8 cellular contexts compared by ENCODE assay signal in the genomic region with DNA sequence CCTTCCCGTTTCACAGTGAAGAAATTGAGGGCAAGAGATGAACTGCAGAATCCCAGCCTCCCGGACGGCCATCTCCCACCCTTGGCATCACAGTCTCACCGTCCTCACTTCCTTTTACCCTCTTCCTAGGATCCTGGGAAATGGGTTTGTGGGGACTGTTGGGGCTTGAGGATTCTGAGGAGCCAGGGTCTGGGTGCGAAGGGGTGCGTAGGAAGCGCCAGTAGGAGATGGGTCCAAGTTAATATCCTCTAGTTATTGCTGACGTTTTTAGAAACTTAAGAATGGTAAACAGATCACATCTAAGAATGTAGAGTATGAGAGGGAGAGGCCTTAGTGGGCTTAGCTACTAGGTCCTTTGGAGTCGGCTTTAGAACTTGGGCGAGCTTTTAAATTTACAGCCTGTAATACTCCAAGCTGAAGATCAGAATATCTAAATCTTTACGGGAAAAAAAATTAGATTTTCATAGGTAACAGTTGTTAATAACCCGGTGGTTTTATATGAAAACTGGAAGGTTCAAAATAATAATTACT. TPM values are rescaled to one million over a fixed set of nuclear protein-coding genes. Genes with fewer than 3 reads are reported as not detected.
A peak's percentile ranks its signal among the peaks of the same experiment; 100 is the strongest.
DNase-seq lines count a peak whose midpoint lies in the region; ATAC-seq and TF ChIP-seq lines count a peak whose summit lies in the region.

No MANE protein-coding gene starts in this region.

- H3K4me3 ChIP-seq in GM06990 (replicated peaks; ENCODE audit: low read depth, low read length), result peak overlapping the region; percentile 88
- H3K4me3 ChIP-seq in HL-60 (replicated peaks; ENCODE audit: insufficient read depth, low read length), result peak overlapping the region; percentile 99
- H3K4me3 ChIP-seq in body of pancreas, result peak overlapping the region; percentile 39 to 78
- H3K4me3 ChIP-seq in vagina, result peak overlapping the region; percentile 81 to 83

- intact Hi-C loops in body of pancreas (cut with DNase I), result no loop called here
- intact Hi-C loops in vagina (cut with DNase I), result no loop called here

- H3K4me1 ChIP-seq in body of pancreas, result peaks cover 37% of the 10 kb centered on the region
- H3K4me1 ChIP-seq in vagina, result peaks cover 45% of the 10 kb centered on the region

- H3K36me3 ChIP-seq in GM06990 (ENCODE audit: control insufficient read depth, insufficient read depth, low read length) (no peaks in the 10 kb centered on the region), body of pancreas (replicated peaks in 1 of 2; ENCODE audit: insufficient read depth in 1 of 2, low read depth in 2 of 2) (no peaks in the 10 kb centered on the region), vagina (peaks cover 0 to 3% of the 10 kb centered on the region in 2 donors)

- ATAC-seq in body of pancreas, result no peak

- TF ChIP-seq CTCF in GM06990 (IDR thresholded peaks at IDR 0.05; ENCODE audit: insufficient read depth, low read length, poor library complexity, severe bottlenecking) (no peak), HL-60 (IDR thresholded peaks at IDR 0.05; ENCODE audit: insufficient read depth, low read length) (no peak), body of pancreas (IDR thresholded peaks at IDR 0.05) (no peak), vagina (IDR thresholded peaks at IDR 0.05) (no peak)

- WGBS in body of pancreas, 2 donors, result 8 to 10% methylated on average over 12 of the region's 12 CpGs

- no peaks in the 10 kb centered on the region for H3K27me3 ChIP-seq in GM06990 (replicated peaks; ENCODE audit: control insufficient read depth, insufficient read depth, low read length)
- no peaks in the 10 kb centered on the region for H3K27me3 ChIP-seq in HL-60 (ENCODE audit: insufficient read depth, poor library complexity, severe bottlenecking)
- H3K27me3 ChIP-seq in body of pancreas, result no peaks in the 10 kb centered on the region
- no peaks in the 10 kb centered on the region for H3K27me3 ChIP-seq in vagina

- TF ChIP-seq POLR2A in body of pancreas (IDR thresholded peaks at IDR 0.05) (no peak), vagina (IDR thresholded peaks at IDR 0.05) (no peak)

- H3K27ac ChIP-seq in HL-60 (replicated peaks), result peak overlapping the region; percentile 80
- peak overlapping the region in 3 of 4 donors; percentile 64 to 89 (median 88) for H3K27ac ChIP-seq in body of pancreas
- peak overlapping the region; percentile 74 for H3K27ac ChIP-seq in vagina

- DNase-seq in GM06990 (ENCODE audit: extremely low read depth, insufficient read length) (no peak), HL-60 (ENCODE audit: low read depth in 1 of 2, low spot score in 1 of 2) (peak in 1 of 2 experiments; percentile 17), body of pancreas (no peak), medulla oblongata (ENCODE audit: extremely low spot score) (peak; percentile 13), vagina (ENCODE audit: extremely low spot score in 2 of 2) (no peak), DMS 273 (lab: John Stamatoyannopoulos, UW; ENCODE audit: unreplicated experiment) (no peak), SKM-1 (lab: John Stamatoyannopoulos, UW; ENCODE audit: unreplicated experiment) (no peak), HPDE6-E6E7 (ENCODE audit: extremely low spot score) (no peak)

- H3K9me3 ChIP-seq in body of pancreas, result no peaks in the 10 kb centered on the region
- no peaks in the 10 kb centered on the region for H3K9me3 ChIP-seq in vagina

RNA-seq across cellular contexts. Expression of a gene that starts 0.7 kb away (rescaled TPM):
- total RNA-seq in body of pancreas (10 to 100 TPM in 1 of 2 donors, 1 to 10 TPM in 1; 6.3 to 57.9 TPM), vagina (56.7 TPM)

RNA-seq across cellular contexts. Expression of a gene that starts 53.3 kb away (rescaled TPM):
- total RNA-seq in body of pancreas (10 to 100 TPM; 17.5 to 18.9 TPM), vagina (113 TPM)
